ENCODE assay signal across 27 cellular contexts in the genomic region with DNA sequence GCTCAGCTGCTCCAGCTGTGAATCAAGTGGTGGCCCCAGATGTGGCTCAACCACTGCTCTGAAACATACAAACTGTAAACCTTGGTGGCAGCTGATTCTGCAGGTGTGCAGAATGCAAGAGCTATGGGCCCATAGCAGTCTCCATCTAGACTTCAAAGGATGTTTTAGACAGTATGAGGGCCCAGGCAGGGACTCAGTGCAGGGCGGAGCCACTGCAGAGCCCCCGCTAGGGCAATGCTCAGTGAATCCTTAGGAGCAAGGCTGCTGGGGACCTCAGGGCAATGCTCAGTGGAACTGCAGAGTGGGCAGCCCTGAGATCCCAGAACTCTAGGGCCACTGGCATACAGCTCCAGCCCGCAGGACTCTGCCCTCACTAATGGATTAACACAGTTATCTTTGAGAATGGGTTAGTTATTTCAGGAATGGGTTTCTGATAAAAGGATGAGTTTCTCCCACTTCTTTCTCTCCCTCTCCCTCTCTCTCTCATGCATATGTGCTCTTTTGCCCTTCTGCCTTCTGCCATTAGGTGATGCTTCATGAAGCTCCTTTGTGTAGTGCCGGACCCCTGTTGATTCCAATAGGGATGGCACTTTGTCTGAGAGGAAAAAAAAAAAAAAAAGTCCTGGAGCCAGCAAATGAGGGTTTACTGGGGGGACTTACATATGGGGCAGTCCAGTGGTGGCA.
"Had no signal": no experiment of that assay in that cellular context is flagged by ENCODE, and none has a peak within 500 bp of the region (broad histone marks: within the 10 kb centered on the region; RNA-seq: fewer than 3 reads in every experiment).

No MANE protein-coding gene starts in this region.

- H3K27ac ChIP-seq: colonic mucosa, epithelial cell of prostate, left lung, pancreas, right atrium auricular region, suprapubic skin, transverse colon, upper lobe of right lung, vagina had no signal

- ATAC-seq: esophagus mucosa; gastrocnemius medialis; left lung; naive thymus-derived CD4-positive, alpha-beta T cell; pancreas; sciatic nerve; stimulated activated naive CD8-positive, alpha-beta T cell treated with anti-CD3 and anti-CD28 coated beads, Interleukin-15, amount 100 ng/mL, for 72 hours; upper lobe of right lung had no signal

- DNase-seq: colonic mucosa; effector CD8-positive, alpha-beta T cell; endodermal cell; foreskin fibroblast; gastrocnemius medialis; head of caudate nucleus; kidney; left lung; mesenchymal stem cell; naive thymus-derived CD4-positive, alpha-beta T cell; occipital lobe; pancreas; stimulated activated CD4-positive, alpha-beta T cell treated with anti-CD3 and anti-CD28 coated beads, Interleukin-12 subunit alpha, Interleukin-12 subunit beta, amount 100 ng/mL, for 4 hours; stimulated activated CD4-positive, alpha-beta T cell treated with anti-CD3 and anti-CD28 coated beads, Interleukin-1b, Interleukin-23, amount 100 ng/mL, for 48 hours; stimulated activated CD4-positive, alpha-beta T cell treated with anti-CD3 and anti-CD28 coated beads, Interleukin-4, amount 100 ng/mL, for 1 hour; stimulated activated CD8-positive, alpha-beta memory T cell treated with anti-CD3 and anti-CD28 coated beads, Interleukin-4, amount 100 ng/mL, for 48 hours; stimulated activated naive CD4-positive, alpha-beta T cell; stimulated activated naive CD8-positive, alpha-beta T cell treated with anti-CD3 and anti-CD28 coated beads, Interleukin-15, amount 100 ng/mL, for 72 hours; transverse colon; upper lobe of right lung had no signal

- H3K4me3 ChIP-seq: colonic mucosa, gastrocnemius medialis, left lung, pancreas, right atrium auricular region, smooth muscle cell, suprapubic skin, transverse colon, upper lobe of right lung, vagina had no signal

- H3K9me3 ChIP-seq: colonic mucosa, gastrocnemius medialis, left lung, pancreas, right atrium auricular region, suprapubic skin, transverse colon, upper lobe of right lung, vagina had no signal

- H3K4me1 ChIP-seq: colonic mucosa, pancreas, right atrium auricular region, suprapubic skin, transverse colon, upper lobe of right lung had no signal

- H3K27me3 ChIP-seq: colonic mucosa, gastrocnemius medialis, left lung, pancreas, right atrium auricular region, suprapubic skin, transverse colon, upper lobe of right lung, vagina had no signal

- H3K36me3 ChIP-seq: colonic mucosa, gastrocnemius medialis, left lung, pancreas, right atrium auricular region, suprapubic skin, transverse colon, upper lobe of right lung, vagina had no signal
